In genomic region chr17:77161953-77162352, GRCh38 we compare ENCODE assay signal across 26 cellular contexts. TPM values are rescaled to one million over a fixed set of nuclear protein-coding genes. Genes with fewer than 3 reads are reported as not detected.
A peak's percentile ranks its signal among the peaks of the same experiment; 100 is the strongest.
DNase-seq lines count a peak whose midpoint lies in the region; ATAC-seq and TF ChIP-seq lines count a peak whose summit lies in the region.
"Had no signal": no experiment of that assay in that cellular context is flagged by ENCODE, and none has a peak within 500 bp of the region (broad histone marks: within the 10 kb centered on the region; RNA-seq: fewer than 3 reads in every experiment).

No MANE protein-coding gene starts in this region.

- no peaks in the 10 kb centered on the region for H3K27me3 Mint-ChIP-seq in T-helper 2 cell treated with Interferon-gamma antibody and Interleukin-4, amounts not matched to agents 5 μg/mL and 100 μg/mL, for 36 hours (ENCODE audit: low read depth)
- H3K27me3 Mint-ChIP-seq in IgD-negative memory B cell: no peaks in the 10 kb centered on the region
- H3K27me3 Mint-ChIP-seq in stimulated activated naive B cell treated with anti-CD40 and anti-IgM and Interleukin-4, amounts not matched to agents 10 μg/mL and 1 μg/mL and 100 μg/mL, for 72 hours: no peaks in the 10 kb centered on the region
- H3K27me3 Mint-ChIP-seq: activated CD4-positive, alpha-beta T cell treated with anti-CD3 and anti-CD28 coated beads, Interleukin-2, amount 10 ng/mL, durations not matched to agents 7 days and 5 days; activated CD8-positive, alpha-beta memory T cell treated with anti-CD3 and anti-CD28 coated beads, Interleukin-2, amount 10 ng/mL, durations not matched to agents 7 days and 5 days; activated naive CD4-positive, alpha-beta T cell treated with anti-CD3 and anti-CD28 coated beads, Interleukin-2, amount 50 U/mL, for 24 hours; CD4-positive, alpha-beta memory T cell; stimulated activated naive CD8-positive, alpha-beta T cell treated with anti-CD3 and anti-CD28 coated beads, Interleukin-15, amount 100 ng/mL, for 72 hours had no signal

- H3K36me3 Mint-ChIP-seq in T-helper 2 cell treated with Interferon-gamma antibody and Interleukin-4, amounts not matched to agents 5 μg/mL and 100 μg/mL, for 36 hours (ENCODE audit: low read depth): peaks cover 52% of the 10 kb centered on the region
- H3K36me3 Mint-ChIP-seq in IgD-negative memory B cell: peaks cover 15% of the 10 kb centered on the region
- peaks cover 35 to 51% of the 10 kb centered on the region in 2 donors for H3K36me3 Mint-ChIP-seq in stimulated activated naive B cell treated with anti-CD40 and anti-IgM and Interleukin-4, amounts not matched to agents 10 μg/mL and 1 μg/mL and 100 μg/mL, for 72 hours

- no peak for TF ChIP-seq CTCF in lower lobe of right lung (IDR thresholded peaks at IDR 0.05)

- intact Hi-C loops in lower lobe of right lung (cut with DNase I): no loop called here

- peaks cover 72% of the 10 kb centered on the region for H3K4me1 ChIP-seq in lower lobe of right lung

- no peak for ATAC-seq in lower lobe of right lung
- ATAC-seq in stimulated activated naive B cell treated with anti-CD40 and anti-IgM and Interleukin-4, amounts not matched to agents 10 μg/mL and 1 μg/mL and 100 μg/mL, for 72 hours (replicated peaks): no peak
- no peak for ATAC-seq in HG02870 (IDR thresholded peaks at IDR 0.05; ENCODE audit: unreplicated experiment)
- ATAC-seq in GM21526 (IDR thresholded peaks at IDR 0.05; ENCODE audit: low FRiP score, unreplicated experiment): no peak
- ATAC-seq: activated CD8-positive, alpha-beta memory T cell treated with anti-CD3 and anti-CD28 coated beads, Interleukin-2, amount 10 ng/mL, durations not matched to agents 7 days and 5 days; esophagus mucosa; PC-3; stimulated activated naive CD8-positive, alpha-beta T cell treated with anti-CD3 and anti-CD28 coated beads, Interleukin-15, amount 100 ng/mL, for 72 hours; upper lobe of right lung had no signal

- DNase-seq in T-helper 2 cell treated with Interferon-gamma antibody and Interleukin-4, amounts not matched to agents 5 μg/mL and 100 μg/mL, for 36 hours (ENCODE audit: low spot score): no peak
- DNase-seq in T-helper 2 cell (no peak), lower lobe of right lung (no peak), NCI-H2227 (lab: John Stamatoyannopoulos, UW; ENCODE audit: unreplicated experiment) (no peak)
- no peak for DNase-seq in stimulated activated naive B cell treated with anti-CD40 and anti-IgM and Interleukin-4, amounts not matched to agents 10 μg/mL and 1 μg/mL and 100 μg/mL, for 72 hours
- DNase-seq: activated CD4-positive, alpha-beta T cell treated with anti-CD3 and anti-CD28 coated beads, Interleukin-2, amount 10 ng/mL, durations not matched to agents 7 days and 5 days; activated CD8-positive, alpha-beta memory T cell treated with anti-CD3 and anti-CD28 coated beads, Interleukin-2, amount 10 ng/mL, durations not matched to agents 7 days and 5 days; aorta; CD4-positive, alpha-beta memory T cell; cortex of kidney; DMS 273 treated with DMSO at 0.1 percent for 48 hours; foreskin fibroblast; GM23248; mesendoderm; NCI-H524; PC-3; stimulated activated naive CD8-positive, alpha-beta T cell treated with anti-CD3 and anti-CD28 coated beads, Interleukin-15, amount 100 ng/mL, for 72 hours; T-helper 9 cell; upper lobe of right lung had no signal

- no peak overlapping the region for H3K27ac Mint-ChIP-seq in T-helper 2 cell treated with Interferon-gamma antibody and Interleukin-4, amounts not matched to agents 5 μg/mL and 100 μg/mL, for 36 hours
- peak overlapping the region in 2 of 3 donors; percentile 55 to 78 for H3K27ac Mint-ChIP-seq in IgD-negative memory B cell
- H3K27ac Mint-ChIP-seq in stimulated activated naive B cell treated with anti-CD40 and anti-IgM and Interleukin-4, amounts not matched to agents 10 μg/mL and 1 μg/mL and 100 μg/mL, for 72 hours: peak overlapping the region; percentile 69
- H3K27ac Mint-ChIP-seq: activated CD4-positive, alpha-beta T cell treated with anti-CD3 and anti-CD28 coated beads, Interleukin-2, amount 10 ng/mL, durations not matched to agents 7 days and 5 days; activated CD8-positive, alpha-beta memory T cell treated with anti-CD3 and anti-CD28 coated beads, Interleukin-2, amount 10 ng/mL, durations not matched to agents 7 days and 5 days; activated naive CD4-positive, alpha-beta T cell treated with anti-CD3 and anti-CD28 coated beads, Interleukin-2, amount 50 U/mL, for 24 hours had no signal

- peaks cover 19% of the 10 kb centered on the region for H3K4me1 Mint-ChIP-seq in T-helper 2 cell treated with Interferon-gamma antibody and Interleukin-4, amounts not matched to agents 5 μg/mL and 100 μg/mL, for 36 hours (ENCODE audit: low read depth)
- peaks cover 44 to 52% (median 47%) of the 10 kb centered on the region in 3 donors for H3K4me1 Mint-ChIP-seq in IgD-negative memory B cell
- H3K4me1 Mint-ChIP-seq in stimulated activated naive B cell treated with anti-CD40 and anti-IgM and Interleukin-4, amounts not matched to agents 10 μg/mL and 1 μg/mL and 100 μg/mL, for 72 hours: peaks cover 36 to 54% of the 10 kb centered on the region in 2 donors

- H3K27me3 ChIP-seq in lower lobe of right lung (ENCODE audit: low read depth): no peaks in the 10 kb centered on the region
- H3K27me3 ChIP-seq: cardiac muscle cell, upper lobe of right lung had no signal

- H3K9me3 ChIP-seq in lower lobe of right lung: no peaks in the 10 kb centered on the region
- H3K9me3 ChIP-seq: upper lobe of right lung had no signal

- H3K4me3 Mint-ChIP-seq in T-helper 2 cell treated with Interferon-gamma antibody and Interleukin-4, amounts not matched to agents 5 μg/mL and 100 μg/mL, for 36 hours: peak overlapping the region; percentile 48
- peak overlapping the region in 2 of 4 donors; percentile 67 to 83 for H3K4me3 Mint-ChIP-seq in IgD-negative memory B cell
- H3K4me3 Mint-ChIP-seq in stimulated activated naive B cell treated with anti-CD40 and anti-IgM and Interleukin-4, amounts not matched to agents 10 μg/mL and 1 μg/mL and 100 μg/mL, for 72 hours: no peak overlapping the region
- H3K4me3 Mint-ChIP-seq: activated CD4-positive, alpha-beta T cell treated with anti-CD3 and anti-CD28 coated beads, Interleukin-2, amount 10 ng/mL, durations not matched to agents 7 days and 5 days; activated CD8-positive, alpha-beta memory T cell treated with anti-CD3 and anti-CD28 coated beads, Interleukin-2, amount 10 ng/mL, durations not matched to agents 7 days and 5 days; activated naive CD4-positive, alpha-beta T cell treated with anti-CD3 and anti-CD28 coated beads, Interleukin-2, amount 50 U/mL, for 24 hours; stimulated activated naive CD8-positive, alpha-beta T cell treated with anti-CD3 and anti-CD28 coated beads, Interleukin-15, amount 100 ng/mL, for 72 hours had no signal

- H3K36me3 ChIP-seq in lower lobe of right lung: peaks cover 8% of the 10 kb centered on the region
- H3K36me3 ChIP-seq: cardiac muscle cell, upper lobe of right lung had no signal

- H3K27ac ChIP-seq in lower lobe of right lung: peak overlapping the region; percentile 9
- H3K27ac ChIP-seq: 22Rv1, GM23248 had no signal

- peaks cover 22% of the 10 kb centered on the region for H3K9me3 Mint-ChIP-seq in T-helper 2 cell treated with Interferon-gamma antibody and Interleukin-4, amounts not matched to agents 5 μg/mL and 100 μg/mL, for 36 hours
- peaks cover 0 to 2% (median 0%) of the 10 kb centered on the region in 3 donors for H3K9me3 Mint-ChIP-seq in IgD-negative memory B cell
- no peaks in the 10 kb centered on the region for H3K9me3 Mint-ChIP-seq in stimulated activated naive B cell treated with anti-CD40 and anti-IgM and Interleukin-4, amounts not matched to agents 10 μg/mL and 1 μg/mL and 100 μg/mL, for 72 hours
- H3K9me3 Mint-ChIP-seq: activated naive CD4-positive, alpha-beta T cell treated with anti-CD3 and anti-CD28 coated beads, Interleukin-2, amount 50 U/mL, for 24 hours; stimulated activated naive CD8-positive, alpha-beta T cell treated with anti-CD3 and anti-CD28 coated beads, Interleukin-15, amount 100 ng/mL, for 72 hours had no signal

- no peak overlapping the region for H3K4me3 ChIP-seq in lower lobe of right lung
- H3K4me3 ChIP-seq: cardiac muscle cell, GM23248, upper lobe of right lung had no signal

RNA-seq across cellular contexts. Expression of gene SEC14L1, which starts 21.2 kb away (rescaled TPM):
- 44.4 TPM for polyA plus RNA-seq in IgD-negative memory B cell
- total RNA-seq in lower lobe of right lung: 146 TPM
